In genomic region chr1:207789386-207789785, GRCh38 we compare ENCODE assay signal across 16 cellular contexts. TPM values are rescaled to one million over a fixed set of nuclear protein-coding genes. Genes with fewer than 3 reads are reported as not detected.
A peak's percentile ranks its signal among the peaks of the same experiment; 100 is the strongest.
DNase-seq lines count a peak whose midpoint lies in the region; FAIRE-seq and TF ChIP-seq lines count a peak whose summit lies in the region.
"Had no signal": no experiment of that assay in that cellular context is flagged by ENCODE, and none has a peak within 500 bp of the region (broad histone marks: within the 10 kb centered on the region; RNA-seq: fewer than 3 reads in every experiment).

No MANE protein-coding gene starts in this region.

- H3K9ac ChIP-seq in Karpas-422 (ENCODE audit: low read length) (no peak overlapping the region), astrocyte (ENCODE audit: low read length) (no peak overlapping the region), parathyroid adenoma (no peak overlapping the region)
- H3K9ac ChIP-seq: BLaER1 treated with 17β-estradiol and CSF1 and Interleukin-3, amounts not matched to agents 10 nM and 100 nM had no signal

- H3K4me2 ChIP-seq in Karpas-422 (ENCODE audit: low read depth, low read length, poor library complexity, severe bottlenecking), result no peak overlapping the region
- no peak overlapping the region for H3K4me2 ChIP-seq in astrocyte (ENCODE audit: low read length)
- peak overlapping the region; percentile 64 for H3K4me2 ChIP-seq in parathyroid adenoma (ENCODE audit: low read length)
- H3K4me2 ChIP-seq: A549; BLaER1 treated with 17β-estradiol and CSF1 and Interleukin-3, amounts not matched to agents 10 nM and 100 nM; GM23338 had no signal

- FAIRE-seq in astrocyte (lab: Jason Lieb, UNC), result peak; percentile 17
- FAIRE-seq: A549 had no signal

- no peak overlapping the region for H3K4me3 ChIP-seq in Karpas-422 (ENCODE audit: low read length)
- H3K4me3 ChIP-seq in astrocyte (ENCODE audit: insufficient read depth, low read depth, low read length), result no peak overlapping the region
- peak overlapping the region; percentile 37 for H3K4me3 ChIP-seq in parathyroid adenoma (ENCODE audit: low read depth, low read length)
- H3K4me3 ChIP-seq: A549; BLaER1 treated with 17β-estradiol and CSF1 and Interleukin-3, amounts not matched to agents 10 nM and 100 nM; GM23338 had no signal

- no peaks in the 10 kb centered on the region for H4K20me1 ChIP-seq in Karpas-422 (ENCODE audit: insufficient read depth, low read depth, low read length)
- no peaks in the 10 kb centered on the region for H4K20me1 ChIP-seq in astrocyte (ENCODE audit: insufficient read depth, low read length)
- H4K20me1 ChIP-seq: BLaER1 treated with 17β-estradiol and CSF1 and Interleukin-3, amounts not matched to agents 10 nM and 100 nM had no signal

- H2AFZ ChIP-seq in Karpas-422 (ENCODE audit: low read length) (no peak overlapping the region), astrocyte (ENCODE audit: low read depth, low read length) (no peak overlapping the region), parathyroid adenoma (no peak overlapping the region)
- H2AFZ ChIP-seq: GM23338 had no signal

- no peak overlapping the region for H3K4me3 Mint-ChIP-seq in astrocyte (ENCODE audit: unreplicated experiment)
- H3K4me3 Mint-ChIP-seq: GM23338 had no signal

- H3K4me1 ChIP-seq in Karpas-422 (ENCODE audit: low read length) (no peaks in the 10 kb centered on the region), astrocyte (ENCODE audit: insufficient read depth, low read length) (no peaks in the 10 kb centered on the region), parathyroid adenoma (peaks cover 4% of the 10 kb centered on the region)
- H3K4me1 ChIP-seq: BLaER1 treated with 17β-estradiol and CSF1 and Interleukin-3, amounts not matched to agents 10 nM and 100 nM had no signal

- H3K36me3 Mint-ChIP-seq in astrocyte (ENCODE audit: low read depth, unreplicated experiment), result peaks cover 6% of the 10 kb centered on the region

- DNase-seq in Karpas-422 (peak; percentile 32), astrocyte (ENCODE audit: low read depth) (no peak), NCI-H2029 (lab: John Stamatoyannopoulos, UW) (no peak), GM03348 (ENCODE audit: low spot score) (no peak), anterior cingulate cortex (lab: John Stamatoyannopoulos, UW) (no peak), T-helper 2 cell (no peak)
- DNase-seq: DMS79, Kasumi-1, NCI-H1105, NCI-H1694, SHP77 treated with DMSO at 0.1 percent for 48 hours had no signal

- H3K4me1 Mint-ChIP-seq in astrocyte (ENCODE audit: low read depth, unreplicated experiment), result peaks cover 11% of the 10 kb centered on the region
- H3K4me1 Mint-ChIP-seq: GM23338 had no signal

- no peaks in the 10 kb centered on the region for H3K27me3 ChIP-seq in Karpas-422 (ENCODE audit: low read length)
- no peaks in the 10 kb centered on the region for H3K27me3 ChIP-seq in astrocyte (ENCODE audit: insufficient read depth, low read length)
- no peaks in the 10 kb centered on the region for H3K27me3 ChIP-seq in parathyroid adenoma (ENCODE audit: control insufficient read depth, insufficient read depth, low read length)
- H3K27me3 ChIP-seq: BLaER1 treated with 17β-estradiol and CSF1 and Interleukin-3, amounts not matched to agents 10 nM and 100 nM had no signal

- no peaks in the 10 kb centered on the region; the same call in 1 of the 2 replicates for H3K79me2 ChIP-seq in Karpas-422 (ENCODE audit: low read length)
- no peaks in the 10 kb centered on the region for H3K79me2 ChIP-seq in astrocyte (ENCODE audit: insufficient read depth, low read length)
- no peaks in the 10 kb centered on the region for H3K79me2 ChIP-seq in parathyroid adenoma

- H3K9me3 ChIP-seq in Karpas-422 (ENCODE audit: low read length) (no peaks in the 10 kb centered on the region), astrocyte (ENCODE audit: insufficient read depth, low read depth, low read length) (no peaks in the 10 kb centered on the region), parathyroid adenoma (ENCODE audit: control insufficient read depth, low read length) (no peaks in the 10 kb centered on the region)
- H3K9me3 ChIP-seq: A549 had no signal

- H3K27ac ChIP-seq in C4-2B (peak overlapping the region; percentile 70), Karpas-422 (ENCODE audit: low read length) (no peak overlapping the region), astrocyte (ENCODE audit: low read depth, low read length) (no peak overlapping the region), parathyroid adenoma (peak overlapping the region; percentile 95)
- H3K27ac ChIP-seq: A549; BLaER1 treated with 17β-estradiol and CSF1 and Interleukin-3, amounts not matched to agents 10 nM and 100 nM had no signal

- H3K9me3 Mint-ChIP-seq in astrocyte (ENCODE audit: unreplicated experiment), result no peaks in the 10 kb centered on the region
- H3K9me3 Mint-ChIP-seq: GM23338 had no signal

- H3K9me2 ChIP-seq in Karpas-422 (replicated peaks; ENCODE audit: insufficient read depth, low read length), result no peaks in the 10 kb centered on the region

- no peak overlapping the region for H3K27ac Mint-ChIP-seq in astrocyte (ENCODE audit: unreplicated experiment)
- H3K27ac Mint-ChIP-seq: GM23338 had no signal

- H3K36me3 ChIP-seq in Karpas-422 (ENCODE audit: insufficient read depth, low read length) (peaks cover 16% of the 10 kb centered on the region; the same call in 1 of the 2 replicates), astrocyte (ENCODE audit: insufficient read depth, low read length) (peaks cover 7% of the 10 kb centered on the region), parathyroid adenoma (ENCODE audit: control insufficient read depth, insufficient read depth, low read length) (no peaks in the 10 kb centered on the region)

- no peaks in the 10 kb centered on the region for H3K27me3 Mint-ChIP-seq in astrocyte (ENCODE audit: low read depth, unreplicated experiment)

- TF ChIP-seq CTCF in C4-2B (conservative IDR thresholded peaks at IDR 0.05) (no peak), astrocyte (IDR thresholded peaks at IDR 0.05; ENCODE audit: insufficient read depth, low read depth, low read length) (no peak), parathyroid adenoma (IDR thresholded peaks at IDR 0.05) (no peak)

RNA-seq across cellular contexts. Expression of gene CD46, which starts 37.5 kb away (rescaled TPM):
- total RNA-seq in Karpas-422 (2014; rRNA removed; shearing (Covaris generic); ENCODE audit: low replicate concordance), result 64.2 and 152 TPM in 2 replicates
- 175 and 176 TPM in 2 replicates for total RNA-seq in astrocyte

Comparison
In these comparisons a context has a peak if more than half of its experiments do, and no peak if none do; other contexts are left out.
1. H3K27ac ChIP-seq: peak in C4-2B (single experiment) and parathyroid adenoma (single experiment); none in Karpas-422 (single experiment) and astrocyte (single experiment).